In genomic region chr20:378961-379336, GRCh38 we compare ENCODE assay signal across 1 cellular context.
TF ChIP-seq lines count a peak whose summit lies in the region.

No MANE protein-coding gene starts in this region.

TF ChIP-seq in K562, 482 proteins besides CTCF, POLR2A, EP300 and RAD21:
- TF ChIP-seq, protein P1, sequence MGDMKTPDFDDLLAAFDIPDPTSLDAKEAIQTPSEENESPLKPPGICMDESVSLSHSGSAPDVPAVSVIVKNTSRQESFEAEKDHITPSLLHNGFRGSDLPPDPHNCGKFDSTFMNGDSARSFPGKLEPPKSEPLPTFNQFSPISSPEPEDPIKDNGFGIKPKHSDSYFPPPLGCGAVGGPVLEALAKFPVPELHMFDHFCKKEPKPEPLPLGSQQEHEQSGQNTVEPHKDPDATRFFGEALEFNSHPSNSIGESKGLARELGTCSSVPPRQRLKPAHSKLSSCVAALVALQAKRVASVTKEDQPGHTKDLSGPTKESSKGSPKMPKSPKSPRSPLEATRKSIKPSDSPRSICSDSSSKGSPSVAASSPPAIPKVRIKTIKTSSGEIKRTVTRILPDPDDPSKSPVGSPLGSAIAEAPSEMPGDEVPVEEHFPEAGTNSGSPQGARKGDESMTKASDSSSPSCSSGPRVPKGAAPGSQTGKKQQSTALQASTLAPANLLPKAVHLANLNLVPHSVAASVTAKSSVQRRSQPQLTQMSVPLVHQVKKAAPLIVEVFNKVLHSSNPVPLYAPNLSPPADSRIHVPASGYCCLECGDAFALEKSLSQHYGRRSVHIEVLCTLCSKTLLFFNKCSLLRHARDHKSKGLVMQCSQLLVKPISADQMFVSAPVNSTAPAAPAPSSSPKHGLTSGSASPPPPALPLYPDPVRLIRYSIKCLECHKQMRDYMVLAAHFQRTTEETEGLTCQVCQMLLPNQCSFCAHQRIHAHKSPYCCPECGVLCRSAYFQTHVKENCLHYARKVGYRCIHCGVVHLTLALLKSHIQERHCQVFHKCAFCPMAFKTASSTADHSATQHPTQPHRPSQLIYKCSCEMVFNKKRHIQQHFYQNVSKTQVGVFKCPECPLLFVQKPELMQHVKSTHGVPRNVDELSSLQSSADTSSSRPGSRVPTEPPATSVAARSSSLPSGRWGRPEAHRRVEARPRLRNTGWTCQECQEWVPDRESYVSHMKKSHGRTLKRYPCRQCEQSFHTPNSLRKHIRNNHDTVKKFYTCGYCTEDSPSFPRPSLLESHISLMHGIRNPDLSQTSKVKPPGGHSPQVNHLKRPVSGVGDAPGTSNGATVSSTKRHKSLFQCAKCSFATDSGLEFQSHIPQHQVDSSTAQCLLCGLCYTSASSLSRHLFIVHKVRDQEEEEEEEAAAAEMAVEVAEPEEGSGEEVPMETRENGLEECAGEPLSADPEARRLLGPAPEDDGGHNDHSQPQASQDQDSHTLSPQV (IDR thresholded peaks at IDR 0.05), result peak; percentile 4; the same call in 1 of the 2 replicates
- TF ChIP-seq L3MBTL2 (IDR thresholded peaks at IDR 0.05) (0 out of 2 replicates have a peak, but pooled peaks have one; percentile 11), BRCA1 (IDR thresholded peaks at IDR 0.05) (no peak), BRCA1 (CRISPR knock-in tag; IDR thresholded peaks at IDR 0.05) (no peak), MLLT1 (IDR thresholded peaks at IDR 0.05) (0 out of 4 replicates have a peak, but pooled peaks of 1 of the 2 experiments have one; percentile 7), MGA (IDR thresholded peaks at IDR 0.05) (0 out of 2 replicates have a peak, but pooled peaks have one; percentile 11)
